In genomic region chr4:87050596-87050995, GRCh38 we compare ENCODE assay signal across 19 cellular contexts.
DNase-seq lines count a peak whose midpoint lies in the region; ATAC-seq, FAIRE-seq and TF ChIP-seq lines count a peak whose summit lies in the region.
"Had no signal": no experiment of that assay in that cellular context is flagged by ENCODE, and none has a peak within 500 bp of the region (broad histone marks: within the 10 kb centered on the region; RNA-seq: fewer than 3 reads in every experiment).

No MANE protein-coding gene starts in this region.

- peak overlapping the region; percentile 46 for H3K27ac Mint-ChIP-seq in stimulated activated naive CD8-positive, alpha-beta T cell treated with anti-CD3 and anti-CD28 coated beads, Interleukin-15, Interleukin-2, amounts not matched to agents 100 ng/mL and 50 ng/mL, for 24 hours
- H3K27ac Mint-ChIP-seq in progenitor cell of endocrine pancreas: peak overlapping the region; percentile 29
- H3K27ac Mint-ChIP-seq in stimulated activated memory B cell treated with anti-CD40 and anti-IgM and Interleukin-4, amounts not matched to agents 10 μg/mL and 1 μg/mL and 100 μg/mL, for 72 hours: no peak overlapping the region
- H3K27ac Mint-ChIP-seq: activated naive CD4-positive, alpha-beta T cell treated with anti-CD3 and anti-CD28 coated beads, Interleukin-2, amount 10 ng/mL, durations not matched to agents 7 days and 5 days had no signal

- H3K27me3 Mint-ChIP-seq in stimulated activated naive CD8-positive, alpha-beta T cell treated with anti-CD3 and anti-CD28 coated beads, Interleukin-15, Interleukin-2, amounts not matched to agents 100 ng/mL and 50 ng/mL, for 24 hours: no peaks in the 10 kb centered on the region
- no peaks in the 10 kb centered on the region for H3K27me3 Mint-ChIP-seq in progenitor cell of endocrine pancreas
- H3K27me3 Mint-ChIP-seq in stimulated activated memory B cell treated with anti-CD40 and anti-IgM and Interleukin-4, amounts not matched to agents 10 μg/mL and 1 μg/mL and 100 μg/mL, for 72 hours: no peaks in the 10 kb centered on the region
- H3K27me3 Mint-ChIP-seq: activated naive CD4-positive, alpha-beta T cell treated with anti-CD3 and anti-CD28 coated beads, Interleukin-2, amount 10 ng/mL, durations not matched to agents 7 days and 5 days had no signal

- TF ChIP-seq CTCF in progenitor cell of endocrine pancreas (IDR thresholded peaks at IDR 0.05; ENCODE audit: unreplicated experiment): no peak

- ATAC-seq in stimulated activated naive CD8-positive, alpha-beta T cell treated with anti-CD3 and anti-CD28 coated beads, Interleukin-15, Interleukin-2, amounts not matched to agents 100 U/mL and 50 U/mL, for 24 hours: no peak
- no peak for ATAC-seq in stimulated activated memory B cell treated with anti-CD40 and anti-IgM and Interleukin-4, amounts not matched to agents 10 μg/mL and 1 μg/mL and 100 μg/mL, for 72 hours
- ATAC-seq: left lung, SK-N-SH treated with all-trans-retinoic acid at 6 μM for 48 hours had no signal

- FAIRE-seq in frontal cortex (lab: Jason Lieb, UNC): no peak
- FAIRE-seq: bronchial epithelial cell, G401.6, GM12891 had no signal

- no peak overlapping the region for H3K4me3 Mint-ChIP-seq in stimulated activated naive CD8-positive, alpha-beta T cell treated with anti-CD3 and anti-CD28 coated beads, Interleukin-15, Interleukin-2, amounts not matched to agents 100 ng/mL and 50 ng/mL, for 24 hours
- H3K4me3 Mint-ChIP-seq in progenitor cell of endocrine pancreas (ENCODE audit: low read depth): no peak overlapping the region
- no peak overlapping the region for H3K4me3 Mint-ChIP-seq in stimulated activated memory B cell treated with anti-CD40 and anti-IgM and Interleukin-4, amounts not matched to agents 10 μg/mL and 1 μg/mL and 100 μg/mL, for 72 hours
- H3K4me3 Mint-ChIP-seq: activated naive CD4-positive, alpha-beta T cell treated with anti-CD3 and anti-CD28 coated beads, Interleukin-2, amount 10 ng/mL, durations not matched to agents 7 days and 5 days had no signal

- no peak for DNase-seq in stimulated activated naive CD8-positive, alpha-beta T cell treated with anti-CD3 and anti-CD28 coated beads, Interleukin-15, Interleukin-2, amounts not matched to agents 100 U/mL and 50 U/mL, for 24 hours
- DNase-seq in fibroblast of peridontal ligament (ENCODE audit: extremely low read depth) (peak; percentile 83), progenitor cell of endocrine pancreas (ENCODE audit: low spot score, unreplicated experiment) (no peak), frontal cortex (ENCODE audit: low spot score in 2 of 2) (no peak), T1000 (lab: John Stamatoyannopoulos, UW) (no peak), ureter (ENCODE audit: low spot score) (no peak)
- DNase-seq: activated naive CD4-positive, alpha-beta T cell treated with anti-CD3 and anti-CD28 coated beads, Interleukin-2, amount 10 ng/mL, durations not matched to agents 7 days and 5 days; Calu3; effector CD8-positive, alpha-beta T cell; left lung; NCI-H2081 treated with DMSO at 0.1 percent for 48 hours; NCI-H526; PC-9 had no signal

- peaks cover 64% of the 10 kb centered on the region for H3K36me3 Mint-ChIP-seq in stimulated activated naive CD8-positive, alpha-beta T cell treated with anti-CD3 and anti-CD28 coated beads, Interleukin-15, Interleukin-2, amounts not matched to agents 100 ng/mL and 50 ng/mL, for 24 hours (ENCODE audit: low read depth)
- peaks cover 30% of the 10 kb centered on the region for H3K36me3 Mint-ChIP-seq in progenitor cell of endocrine pancreas (ENCODE audit: insufficient read depth)
- peaks cover 46% of the 10 kb centered on the region for H3K36me3 Mint-ChIP-seq in stimulated activated memory B cell treated with anti-CD40 and anti-IgM and Interleukin-4, amounts not matched to agents 10 μg/mL and 1 μg/mL and 100 μg/mL, for 72 hours

- no peaks in the 10 kb centered on the region for H3K9me3 Mint-ChIP-seq in stimulated activated naive CD8-positive, alpha-beta T cell treated with anti-CD3 and anti-CD28 coated beads, Interleukin-15, Interleukin-2, amounts not matched to agents 100 ng/mL and 50 ng/mL, for 24 hours
- H3K9me3 Mint-ChIP-seq in progenitor cell of endocrine pancreas (ENCODE audit: low read depth): no peaks in the 10 kb centered on the region
- H3K9me3 Mint-ChIP-seq in stimulated activated memory B cell treated with anti-CD40 and anti-IgM and Interleukin-4, amounts not matched to agents 10 μg/mL and 1 μg/mL and 100 μg/mL, for 72 hours: no peaks in the 10 kb centered on the region
- H3K9me3 Mint-ChIP-seq: activated naive CD4-positive, alpha-beta T cell treated with anti-CD3 and anti-CD28 coated beads, Interleukin-2, amount 10 ng/mL, durations not matched to agents 7 days and 5 days had no signal

- peaks cover 74% of the 10 kb centered on the region for H3K4me1 Mint-ChIP-seq in stimulated activated naive CD8-positive, alpha-beta T cell treated with anti-CD3 and anti-CD28 coated beads, Interleukin-15, Interleukin-2, amounts not matched to agents 100 ng/mL and 50 ng/mL, for 24 hours (ENCODE audit: low read depth)
- peaks cover 30% of the 10 kb centered on the region for H3K4me1 Mint-ChIP-seq in progenitor cell of endocrine pancreas (ENCODE audit: low read depth)
- H3K4me1 Mint-ChIP-seq in stimulated activated memory B cell treated with anti-CD40 and anti-IgM and Interleukin-4, amounts not matched to agents 10 μg/mL and 1 μg/mL and 100 μg/mL, for 72 hours: peaks cover 61% of the 10 kb centered on the region
